14 cellular contexts compared by ENCODE assay signal in genomic region chr16:47731252-47731651, GRCh38.
A peak's percentile ranks its signal among the peaks of the same experiment; 100 is the strongest.
DNase-seq lines count a peak whose midpoint lies in the region; TF ChIP-seq lines count a peak whose summit lies in the region.
"Had no signal": no experiment of that assay in that cellular context is flagged by ENCODE, and none has a peak within 500 bp of the region (broad histone marks: within the 10 kb centered on the region; RNA-seq: fewer than 3 reads in every experiment).

No MANE protein-coding gene starts in this region.

- no peaks in the 10 kb centered on the region for H3K79me2 ChIP-seq in osteoblast (ENCODE audit: insufficient read depth, low read length)

- no peaks in the 10 kb centered on the region for H3K27me3 ChIP-seq in osteoblast (ENCODE audit: insufficient read depth, low read length)
- no peaks in the 10 kb centered on the region for H3K27me3 ChIP-seq in WERI-Rb-1 (ENCODE audit: insufficient read depth, low read depth, severe bottlenecking)

- DNase-seq in EL, result peak; percentile 83
- peak; percentile 98 for DNase-seq in RPMI7951 (ENCODE audit: low read depth)
- DNase-seq in epithelial cell of esophagus (ENCODE audit: low read depth), result peak; percentile 69
- peak; percentile 89 for DNase-seq in osteoblast (ENCODE audit: insufficient read length, low spot score, missing footprints)
- no peak for DNase-seq in activated CD8-positive, alpha-beta memory T cell treated with anti-CD3 and anti-CD28 coated beads for 24 hours
- no peak for DNase-seq in iPS-NIHi7 (ENCODE audit: extremely low spot score)
- DNase-seq in OCI-M1 (lab: John Stamatoyannopoulos, UW), result no peak
- no peak for DNase-seq in WERI-Rb-1
- DNase-seq: CD4-positive, alpha-beta memory T cell; naive thymus-derived CD8-positive, alpha-beta T cell; NCI-H1092; NCI-H446 treated with DMSO at 0.1 percent for 48 hours; right cardiac atrium; stimulated activated naive CD8-positive, alpha-beta T cell treated with anti-CD3 and anti-CD28 coated beads, Interleukin-15, amount 100 ng/mL, for 72 hours had no signal

- H3K4me3 ChIP-seq in epithelial cell of esophagus (ENCODE audit: low read length), result no peak overlapping the region
- H3K4me3 ChIP-seq in osteoblast (ENCODE audit: insufficient read depth, low read length), result no peak overlapping the region
- no peak overlapping the region for H3K4me3 ChIP-seq in WERI-Rb-1 (ENCODE audit: low read depth, low read length)

- H4K20me1 ChIP-seq in osteoblast (ENCODE audit: insufficient read depth, low read length), result no peaks in the 10 kb centered on the region

- H3K9me3 ChIP-seq in osteoblast (ENCODE audit: low read depth, low read length) (no peaks in the 10 kb centered on the region), WERI-Rb-1 (ENCODE audit: severe bottlenecking) (no peaks in the 10 kb centered on the region)

- peaks cover 34% of the 10 kb centered on the region for H3K4me1 ChIP-seq in osteoblast (ENCODE audit: insufficient read depth, low read length)

- H3K4me2 ChIP-seq in osteoblast (ENCODE audit: insufficient read depth, low read length), result peak overlapping the region; percentile 73

- no peak overlapping the region for H2AFZ ChIP-seq in osteoblast (ENCODE audit: low read length)

- TF ChIP-seq CTCF in epithelial cell of esophagus (IDR thresholded peaks at IDR 0.05; ENCODE audit: insufficient read depth, low read depth, low read length, missing control alignments), result no peak
- no peak for TF ChIP-seq CTCF in osteoblast (IDR thresholded peaks at IDR 0.05; ENCODE audit: extremely low read depth, low read depth, low read length)
- TF ChIP-seq CTCF in WERI-Rb-1 (IDR thresholded peaks at IDR 0.05; ENCODE audit: low read depth, low read length), result no peak

- no peaks in the 10 kb centered on the region for H3K36me3 ChIP-seq in osteoblast (ENCODE audit: insufficient read depth, low read length)
- no peaks in the 10 kb centered on the region for H3K36me3 ChIP-seq in WERI-Rb-1

- H3K27ac ChIP-seq in osteoblast (ENCODE audit: low read depth, low read length), result no peak overlapping the region
- H3K27ac ChIP-seq in WERI-Rb-1, result no peak overlapping the region

Comparison
In these comparisons a context has a peak if more than half of its experiments do, and no peak if none do; other contexts are left out.
1. DNase-seq: peak in EL (single experiment), RPMI7951 (single experiment), epithelial cell of esophagus (single experiment) and osteoblast (single experiment); none in activated CD8-positive, alpha-beta memory T cell treated with anti-CD3 and anti-CD28 coated beads for 24 hours (single experiment), iPS-NIHi7 (single experiment), OCI-M1 (single experiment) and WERI-Rb-1 (single experiment).